In genomic region chr5:60821488-60822284, GRCh38 we compare ENCODE assay signal across 23 cellular contexts. TPM values are rescaled to one million over a fixed set of nuclear protein-coding genes. Genes with fewer than 3 reads are reported as not detected.
A peak's percentile ranks its signal among the peaks of the same experiment; 100 is the strongest.
DNase-seq lines count a peak whose midpoint lies in the region; ATAC-seq and TF ChIP-seq lines count a peak whose summit lies in the region.
"Had no signal": no experiment of that assay in that cellular context is flagged by ENCODE, and none has a peak within 500 bp of the region (broad histone marks: within the 10 kb centered on the region; RNA-seq: fewer than 3 reads in every experiment).

No MANE protein-coding gene starts in this region.

- intact Hi-C loops in activated CD4-positive, alpha-beta T cell treated with anti-CD3 and anti-CD28 coated beads, Interleukin-2, amount 10 ng/mL, durations not matched to agents 24 days and 14 days (cut with micrococcal nuclease): loop anchor here (10.0 kb wide), 1 partner anchor 583 kb away; no protein-coding TSS in a partner anchor

- no peak overlapping the region for H3K4me3 Mint-ChIP-seq in activated CD4-positive, alpha-beta T cell treated with anti-CD3 and anti-CD28 coated beads, Interleukin-2, amount 10 ng/mL, durations not matched to agents 24 days and 14 days
- H3K4me3 Mint-ChIP-seq in stimulated activated memory B cell treated with anti-CD40 and anti-IgM and Interleukin-4, amounts not matched to agents 10 μg/mL and 1 μg/mL and 100 μg/mL, for 72 hours: no peak overlapping the region
- H3K4me3 Mint-ChIP-seq: HFFc6, IgD-negative memory B cell, T-cell had no signal

- no peaks in the 10 kb centered on the region for H3K27me3 Mint-ChIP-seq in activated CD4-positive, alpha-beta T cell treated with anti-CD3 and anti-CD28 coated beads, Interleukin-2, amount 10 ng/mL, durations not matched to agents 24 days and 14 days
- H3K27me3 Mint-ChIP-seq in stimulated activated memory B cell treated with anti-CD40 and anti-IgM and Interleukin-4, amounts not matched to agents 10 μg/mL and 1 μg/mL and 100 μg/mL, for 72 hours: no peaks in the 10 kb centered on the region
- H3K27me3 Mint-ChIP-seq: IgD-negative memory B cell, T-cell had no signal

- H3K4me3 ChIP-seq in epithelial cell of esophagus (ENCODE audit: low read length): no peak overlapping the region
- H3K4me3 ChIP-seq: HAP-1, SJSA1 had no signal

- H3K27ac Mint-ChIP-seq in activated CD4-positive, alpha-beta T cell treated with anti-CD3 and anti-CD28 coated beads, Interleukin-2, amount 10 ng/mL, durations not matched to agents 24 days and 14 days: no peak overlapping the region
- no peak overlapping the region for H3K27ac Mint-ChIP-seq in stimulated activated memory B cell treated with anti-CD40 and anti-IgM and Interleukin-4, amounts not matched to agents 10 μg/mL and 1 μg/mL and 100 μg/mL, for 72 hours
- H3K27ac Mint-ChIP-seq: HFFc6, IgD-negative memory B cell, T-cell had no signal

- peak; percentile 62 for ATAC-seq in stimulated activated memory B cell treated with anti-CD40 and anti-IgM and Interleukin-4, amounts not matched to agents 10 μg/mL and 1 μg/mL and 100 μg/mL, for 72 hours
- ATAC-seq: T-cell had no signal

- peaks cover 3% of the 10 kb centered on the region for H3K4me1 Mint-ChIP-seq in activated CD4-positive, alpha-beta T cell treated with anti-CD3 and anti-CD28 coated beads, Interleukin-2, amount 10 ng/mL, durations not matched to agents 24 days and 14 days
- H3K4me1 Mint-ChIP-seq in stimulated activated memory B cell treated with anti-CD40 and anti-IgM and Interleukin-4, amounts not matched to agents 10 μg/mL and 1 μg/mL and 100 μg/mL, for 72 hours: no peaks in the 10 kb centered on the region
- H3K4me1 Mint-ChIP-seq: IgD-negative memory B cell, T-cell had no signal

- no peaks in the 10 kb centered on the region for H3K36me3 Mint-ChIP-seq in activated CD4-positive, alpha-beta T cell treated with anti-CD3 and anti-CD28 coated beads, Interleukin-2, amount 10 ng/mL, durations not matched to agents 24 days and 14 days (ENCODE audit: low read depth)
- H3K36me3 Mint-ChIP-seq in stimulated activated memory B cell treated with anti-CD40 and anti-IgM and Interleukin-4, amounts not matched to agents 10 μg/mL and 1 μg/mL and 100 μg/mL, for 72 hours: no peaks in the 10 kb centered on the region
- H3K36me3 Mint-ChIP-seq: IgD-negative memory B cell, T-cell had no signal

- TF ChIP-seq CTCF in epithelial cell of esophagus (IDR thresholded peaks at IDR 0.05; ENCODE audit: insufficient read depth, low read depth, low read length, missing control alignments): no peak

- DNase-seq in activated CD4-positive, alpha-beta T cell treated with anti-CD3 and anti-CD28 coated beads, Interleukin-2, amount 10 ng/mL, durations not matched to agents 24 days and 14 days: peak; percentile 40
- no peak for DNase-seq in activated CD4-positive, alpha-beta T cell treated with anti-CD3 and anti-CD28 coated beads for 48 hours
- DNase-seq in OCI-M1 (lab: John Stamatoyannopoulos, UW) (peak; percentile 37), epithelial cell of esophagus (ENCODE audit: low read depth) (peak; percentile 71), EL (no peak), NK-92 (lab: John Stamatoyannopoulos, UW; ENCODE audit: unreplicated experiment) (no peak)
- no peak for DNase-seq in stimulated activated CD4-positive, alpha-beta T cell treated with anti-CD3 and anti-CD28 coated beads, Interleukin-4, amount 100 ng/mL, for 4 hours
- DNase-seq: DMS153, DND-41, GOT3, HFFc6, NCI-H1105 treated with DMSO at 0.1 percent for 48 hours, NCI-H146, NCI-H2029, NCI-H446 treated with DMSO at 0.1 percent for 48 hours, NCI-H82, Right ventricle myocardium superior, RPMI8226, T-cell had no signal

- H3K9me3 Mint-ChIP-seq in activated CD4-positive, alpha-beta T cell treated with anti-CD3 and anti-CD28 coated beads, Interleukin-2, amount 10 ng/mL, durations not matched to agents 24 days and 14 days: no peaks in the 10 kb centered on the region
- H3K9me3 Mint-ChIP-seq in stimulated activated memory B cell treated with anti-CD40 and anti-IgM and Interleukin-4, amounts not matched to agents 10 μg/mL and 1 μg/mL and 100 μg/mL, for 72 hours: no peaks in the 10 kb centered on the region
- H3K9me3 Mint-ChIP-seq: HFFc6, T-cell had no signal

RNA-seq across cellular contexts. Expression of gene ELOVL7, which starts 22.4 kb away (rescaled TPM):
- 0.56 and 1.1 TPM in 2 replicates for total RNA-seq in activated CD4-positive, alpha-beta T cell treated with anti-CD3 and anti-CD28 coated beads, Interleukin-2, amount 10 ng/mL, durations not matched to agents 24 days and 14 days

Comparison
In these comparisons a context has a peak if more than half of its experiments do, and no peak if none do; other contexts are left out.
1. DNase-seq: peak in activated CD4-positive, alpha-beta T cell treated with anti-CD3 and anti-CD28 coated beads, Interleukin-2, amount 10 ng/mL, durations not matched to agents 24 days and 14 days (single experiment), OCI-M1 (single experiment) and epithelial cell of esophagus (single experiment); none in activated CD4-positive, alpha-beta T cell treated with anti-CD3 and anti-CD28 coated beads for 48 hours (single experiment), stimulated activated CD4-positive, alpha-beta T cell treated with anti-CD3 and anti-CD28 coated beads, Interleukin-4, amount 100 ng/mL, for 4 hours (0 of 2), EL (single experiment) and NK-92 (single experiment).